In the genomic region with DNA sequence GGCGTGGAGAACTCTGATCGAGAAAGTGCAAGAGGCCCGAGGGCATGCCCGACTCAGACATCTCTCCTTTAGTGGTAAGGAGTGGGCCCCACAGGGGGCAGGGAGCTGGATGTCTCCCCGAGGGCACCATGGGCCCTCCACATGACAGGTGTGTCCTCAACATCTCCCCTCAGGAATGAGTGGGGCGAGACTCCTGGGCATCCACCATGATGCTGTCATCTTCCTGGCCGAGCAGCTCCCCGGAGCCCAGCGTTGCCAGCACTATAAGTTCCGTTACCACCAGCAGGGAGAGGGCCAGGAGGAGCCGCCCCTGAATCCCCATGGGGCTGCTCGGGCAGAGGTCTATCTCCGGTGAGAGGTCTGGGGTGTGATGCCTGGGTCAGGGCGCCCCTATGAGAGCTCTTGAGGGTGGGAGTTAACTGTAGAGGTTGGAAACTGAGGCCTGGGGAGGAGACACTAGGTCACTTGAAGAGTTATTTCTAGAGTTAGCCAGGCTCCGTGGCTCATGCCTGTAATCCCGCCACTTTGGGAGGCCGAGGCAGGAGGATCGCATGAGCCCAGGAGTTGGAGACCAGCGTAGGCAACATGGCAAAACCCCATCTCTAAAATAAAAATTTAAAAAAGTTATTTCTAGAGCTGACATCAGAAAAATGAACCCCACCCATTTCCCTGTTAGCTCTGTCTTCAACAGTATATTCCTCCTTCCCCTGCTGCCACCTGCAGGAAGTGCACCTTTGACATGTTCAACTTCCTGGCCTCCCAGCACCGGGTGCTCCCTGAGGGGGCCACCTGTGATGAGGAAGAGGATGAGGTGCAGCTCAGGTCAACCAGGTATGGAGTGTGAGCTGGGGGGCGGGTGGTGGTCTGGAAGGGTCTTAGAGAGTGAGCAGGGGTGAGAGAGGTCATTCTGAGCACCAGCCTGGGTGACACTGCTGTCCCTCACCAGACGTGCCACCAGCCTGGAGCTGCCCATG, we compare ENCODE assay signal across 9 cellular contexts. TPM values are rescaled to one million over a fixed set of nuclear protein-coding genes. Genes with fewer than 3 reads are reported as not detected.
DNase-seq lines count a peak whose midpoint lies in the region; ATAC-seq and TF ChIP-seq lines count a peak whose summit lies in the region.
"Had no signal": no experiment of that assay in that cellular context is flagged by ENCODE, and none has a peak within 500 bp of the region (broad histone marks: within the 10 kb centered on the region; RNA-seq: fewer than 3 reads in every experiment).

No MANE protein-coding gene starts in this region.

- H3K36me3 Mint-ChIP-seq in CD4-positive, alpha-beta memory T cell: peaks cover 18 to 47% of the 10 kb centered on the region in 2 donors
- H3K36me3 Mint-ChIP-seq in activated CD4-positive, alpha-beta memory T cell treated with anti-CD3 and anti-CD28 coated beads, Interleukin-2, amount 10 ng/mL, durations not matched to agents 7 days and 5 days (ENCODE audit: low read depth): peaks cover 45% of the 10 kb centered on the region
- peaks cover 19% of the 10 kb centered on the region for H3K36me3 Mint-ChIP-seq in memory B cell
- peaks cover 57% of the 10 kb centered on the region for H3K36me3 Mint-ChIP-seq in effector memory CD8-positive, alpha-beta T cell (ENCODE audit: insufficient read depth)

- peaks cover 7 to 50% (median 27%) of the 10 kb centered on the region in 4 donors for H3K4me1 Mint-ChIP-seq in CD4-positive, alpha-beta memory T cell
- peaks cover 29% of the 10 kb centered on the region for H3K4me1 Mint-ChIP-seq in activated CD4-positive, alpha-beta memory T cell treated with anti-CD3 and anti-CD28 coated beads, Interleukin-2, amount 10 ng/mL, durations not matched to agents 7 days and 5 days
- H3K4me1 Mint-ChIP-seq in memory B cell: peaks cover 26% of the 10 kb centered on the region
- H3K4me1 Mint-ChIP-seq in effector memory CD8-positive, alpha-beta T cell (ENCODE audit: low read depth in 2 of 2): peaks cover 18 to 30% of the 10 kb centered on the region in 2 donors

- H3K27ac ChIP-seq in CD4-positive, alpha-beta memory T cell (ENCODE audit: low read depth, low read length): no peak overlapping the region
- no peak overlapping the region for H3K27ac ChIP-seq in tibial artery

- intact Hi-C loops in CD4-positive, alpha-beta memory T cell (cut with micrococcal nuclease): no loop called here
- intact Hi-C loops in tibial artery (cut with DNase I; ENCODE audit: low total_unique reads): no loop called here

- peak; percentile 34 for TF ChIP-seq CTCF in GM13977 (IDR thresholded peaks at IDR 0.05; ENCODE audit: extremely low read depth, insufficient read depth, missing control alignments)
- no peak for TF ChIP-seq CTCF in tibial artery (IDR thresholded peaks at IDR 0.05)

- POLR2A ChIA-PET in CD4-positive, alpha-beta memory T cell (lab: Charles Lee; ENCODE audit: partially characterized antibody): interaction anchor here (0.8 to 5.7 kb wide), 6 partner anchors 7 to 89 kb away, joined by 3 to 30 read pairs (median 12); partner anchors contain the start of genes COX6B1, LIN37, PSENEN and U2AF1L4
- POLR2A ChIA-PET in activated CD4-positive, alpha-beta memory T cell treated with anti-CD3 and anti-CD28 coated beads, Interleukin-2, amount 10 ng/mL, durations not matched to agents 7 days and 5 days (lab: Charles Lee): interaction anchor here (0.7 to 4.1 kb wide), 11 partner anchors 8 to 83 kb away, joined by 3 to 17 read pairs (median 4); partner anchors contain the start of genes KMT2B, LIN37, PSENEN and U2AF1L4

- no peaks in the 10 kb centered on the region for H3K27me3 ChIP-seq in CD4-positive, alpha-beta memory T cell (ENCODE audit: insufficient read depth, low read length)
- H3K27me3 ChIP-seq in tibial artery: no peaks in the 10 kb centered on the region

- ATAC-seq in memory B cell (ENCODE audit: low read depth): no peak
- ATAC-seq in effector memory CD8-positive, alpha-beta T cell (replicated peaks): no peak
- ATAC-seq in GM18909 (IDR thresholded peaks at IDR 0.05; ENCODE audit: poor library complexity, unreplicated experiment): no peak
- ATAC-seq: mucosa of descending colon had no signal

- no peak overlapping the region for H3K4me3 ChIP-seq in CD4-positive, alpha-beta memory T cell (ENCODE audit: low read length in 2 of 2)
- no peak overlapping the region for H3K4me3 ChIP-seq in tibial artery
- H3K4me3 ChIP-seq: mucosa of descending colon had no signal

- peak overlapping the region in 1 of 8 donors; percentile 57 for H3K4me3 Mint-ChIP-seq in CD4-positive, alpha-beta memory T cell
- H3K4me3 Mint-ChIP-seq in activated CD4-positive, alpha-beta memory T cell treated with anti-CD3 and anti-CD28 coated beads, Interleukin-2, amount 10 ng/mL, durations not matched to agents 7 days and 5 days: no peak overlapping the region
- H3K4me3 Mint-ChIP-seq in memory B cell: no peak overlapping the region
- no peak overlapping the region for H3K4me3 Mint-ChIP-seq in effector memory CD8-positive, alpha-beta T cell

- no peaks in the 10 kb centered on the region for H3K9me3 Mint-ChIP-seq in CD4-positive, alpha-beta memory T cell
- no peaks in the 10 kb centered on the region for H3K9me3 Mint-ChIP-seq in activated CD4-positive, alpha-beta memory T cell treated with anti-CD3 and anti-CD28 coated beads, Interleukin-2, amount 10 ng/mL, durations not matched to agents 7 days and 5 days
- H3K9me3 Mint-ChIP-seq in memory B cell: no peaks in the 10 kb centered on the region
- no peaks in the 10 kb centered on the region for H3K9me3 Mint-ChIP-seq in effector memory CD8-positive, alpha-beta T cell

- in situ Hi-C loops in GM13977 (cut with MboI; ENCODE audit: low pct_unique_long_range_greater_than_20kb, low sequenced_read_pairs, unreplicated experiment): no loop called here

- H3K27me3 Mint-ChIP-seq in CD4-positive, alpha-beta memory T cell: no peaks in the 10 kb centered on the region
- no peaks in the 10 kb centered on the region for H3K27me3 Mint-ChIP-seq in activated CD4-positive, alpha-beta memory T cell treated with anti-CD3 and anti-CD28 coated beads, Interleukin-2, amount 10 ng/mL, durations not matched to agents 7 days and 5 days
- no peaks in the 10 kb centered on the region for H3K27me3 Mint-ChIP-seq in memory B cell
- no peaks in the 10 kb centered on the region for H3K27me3 Mint-ChIP-seq in effector memory CD8-positive, alpha-beta T cell

- H3K27ac Mint-ChIP-seq in CD4-positive, alpha-beta memory T cell: peak overlapping the region in 6 of 7 donors; percentile 10 to 91 (median 64)
- peak overlapping the region; percentile 70 for H3K27ac Mint-ChIP-seq in activated CD4-positive, alpha-beta memory T cell treated with anti-CD3 and anti-CD28 coated beads, Interleukin-2, amount 10 ng/mL, durations not matched to agents 7 days and 5 days
- peak overlapping the region; percentile 65 for H3K27ac Mint-ChIP-seq in memory B cell
- peak overlapping the region in 1 of 2 donors; percentile 69 for H3K27ac Mint-ChIP-seq in effector memory CD8-positive, alpha-beta T cell

- H3K36me3 ChIP-seq in CD4-positive, alpha-beta memory T cell (ENCODE audit: insufficient read depth, low read length): peaks cover 34% of the 10 kb centered on the region
- peaks cover 22 to 70% (median 66%) of the 10 kb centered on the region in 3 donors for H3K36me3 ChIP-seq in tibial artery

- DNase-seq in CD4-positive, alpha-beta memory T cell: peak in 2 of 5 donors; percentile 31 to 37
- DNase-seq in GM13977 (ENCODE audit: low spot score) (peak; percentile 31), memory B cell (ENCODE audit: low spot score in 2 of 2) (no peak), tibial artery (no peak)
- no peak for DNase-seq in activated CD4-positive, alpha-beta memory T cell treated with anti-CD3 and anti-CD28 coated beads, Interleukin-2, amount 10 ng/mL, durations not matched to agents 7 days and 5 days
- no peak for DNase-seq in effector memory CD8-positive, alpha-beta T cell
- DNase-seq: caudate nucleus had no signal

- CTCF ChIA-PET in CD4-positive, alpha-beta memory T cell (lab: Charles Lee; ENCODE audit: partially characterized antibody): interaction anchor here (0.6 to 2.0 kb wide), 9 partner anchors 8 to 82 kb away, joined by 3 to 11 read pairs (median 4); partner anchors contain the start of genes LIN37, PSENEN and U2AF1L4
- CTCF ChIA-PET in activated CD4-positive, alpha-beta memory T cell treated with anti-CD3 and anti-CD28 coated beads, Interleukin-2, amount 10 ng/mL, durations not matched to agents 7 days and 5 days (lab: Charles Lee): interaction anchor here (0.7 to 2.5 kb wide), 8 partner anchors 11 to 44 kb away, joined by 3 to 12 read pairs (median 4); partner anchors contain the start of gene LIN37

- H3K4me1 ChIP-seq in CD4-positive, alpha-beta memory T cell (ENCODE audit: insufficient read depth, low read length): peaks cover 34% of the 10 kb centered on the region
- peaks cover 0 to 23% (median 14%) of the 10 kb centered on the region in 4 donors for H3K4me1 ChIP-seq in tibial artery

- H3K9me3 ChIP-seq in CD4-positive, alpha-beta memory T cell (ENCODE audit: control insufficient read depth in 1 of 2, low read length in 2 of 2): no peaks in the 10 kb centered on the region
- H3K9me3 ChIP-seq in tibial artery: no peaks in the 10 kb centered on the region
- H3K9me3 ChIP-seq: mucosa of descending colon had no signal

RNA-seq across cellular contexts. Expression of gene IGFLR1, which starts 5.1 kb away (rescaled TPM):
- 100 to 1,000 TPM; 119 to 124 TPM for total RNA-seq in CD4-positive, alpha-beta memory T cell
- 10 to 100 TPM; 93.9 to 99.5 TPM for polyA plus RNA-seq in CD4-positive, alpha-beta memory T cell
- 10 to 100 TPM; 78.9 to 90.5 TPM for total RNA-seq in activated CD4-positive, alpha-beta memory T cell treated with anti-CD3 and anti-CD28 coated beads, Interleukin-2, amount 10 ng/mL, durations not matched to agents 7 days and 5 days

RNA-seq across cellular contexts. Expression of gene U2AF1L4, which starts 8.0 kb away (rescaled TPM):
- total RNA-seq in CD4-positive, alpha-beta memory T cell: 10 to 100 TPM; 60.5 to 65.2 TPM
- polyA plus RNA-seq in CD4-positive, alpha-beta memory T cell: 10 to 100 TPM; 48.7 to 50.9 TPM
- 10 to 100 TPM; 35.5 to 36.2 TPM for total RNA-seq in activated CD4-positive, alpha-beta memory T cell treated with anti-CD3 and anti-CD28 coated beads, Interleukin-2, amount 10 ng/mL, durations not matched to agents 7 days and 5 days

RNA-seq across cellular contexts. Expression of gene PSENEN, which starts 8.3 kb away (rescaled TPM):
- 10 to 100 TPM; 27.2 TPM for total RNA-seq in CD4-positive, alpha-beta memory T cell
- polyA plus RNA-seq in CD4-positive, alpha-beta memory T cell: 10 to 100 TPM; 84.6 to 89.9 TPM
- total RNA-seq in activated CD4-positive, alpha-beta memory T cell treated with anti-CD3 and anti-CD28 coated beads, Interleukin-2, amount 10 ng/mL, durations not matched to agents 7 days and 5 days: 10 to 100 TPM; 48.1 to 51.3 TPM

RNA-seq across cellular contexts. Expression of gene LIN37, which starts 11.2 kb away (rescaled TPM):
- total RNA-seq in CD4-positive, alpha-beta memory T cell: 10 to 100 TPM; 26.3 to 29.4 TPM
- polyA plus RNA-seq in CD4-positive, alpha-beta memory T cell: 10 to 100 TPM in 1 of 2 donors, 1 to 10 TPM in 1; 8.3 to 13.3 TPM
- total RNA-seq in activated CD4-positive, alpha-beta memory T cell treated with anti-CD3 and anti-CD28 coated beads, Interleukin-2, amount 10 ng/mL, durations not matched to agents 7 days and 5 days: 10 to 100 TPM; 13.1 to 16.2 TPM

RNA-seq across cellular contexts. Expression of gene KMT2B, which starts 19.4 kb away (rescaled TPM):
- total RNA-seq in CD4-positive, alpha-beta memory T cell: 10 to 100 TPM; 83.4 to 84.3 TPM
- polyA plus RNA-seq in CD4-positive, alpha-beta memory T cell: 1 to 10 TPM in 1 of 2 donors, not detected in 1; 2.8 TPM
- 10 to 100 TPM; 57.3 to 57.5 TPM for total RNA-seq in activated CD4-positive, alpha-beta memory T cell treated with anti-CD3 and anti-CD28 coated beads, Interleukin-2, amount 10 ng/mL, durations not matched to agents 7 days and 5 days
